19 cellular contexts compared by ENCODE assay signal in genomic region chr4:153509724-153510123, GRCh38. TPM values are rescaled to one million over a fixed set of nuclear protein-coding genes. Genes with fewer than 3 reads are reported as not detected.
DNase-seq lines count a peak whose midpoint lies in the region; ATAC-seq and TF ChIP-seq lines count a peak whose summit lies in the region.
"Had no signal": no experiment of that assay in that cellular context is flagged by ENCODE, and none has a peak within 500 bp of the region (broad histone marks: within the 10 kb centered on the region; RNA-seq: fewer than 3 reads in every experiment).

No MANE protein-coding gene starts in this region.

- H3K27me3 Mint-ChIP-seq in T-helper 17 cell (no peaks in the 10 kb centered on the region), nephron (ENCODE audit: low read depth) (no peaks in the 10 kb centered on the region)
- H3K27me3 Mint-ChIP-seq: effector memory CD8-positive, alpha-beta T cell had no signal

- H3K18ac ChIP-seq in mesendoderm (ENCODE audit: low read length): no peak overlapping the region

- H3K56ac ChIP-seq in mesendoderm (ENCODE audit: low read length): no peak overlapping the region

- peaks cover 12% of the 10 kb centered on the region for H3K36me3 Mint-ChIP-seq in T-helper 17 cell (ENCODE audit: low read depth)
- H3K36me3 Mint-ChIP-seq in nephron (ENCODE audit: low read depth): peaks cover 27% of the 10 kb centered on the region

- H3K79me2 ChIP-seq in DND-41 (ENCODE audit: insufficient read depth, low read length): peaks cover 100% of the 10 kb centered on the region
- peaks cover under 1% of the 10 kb centered on the region for H3K79me2 ChIP-seq in mesendoderm (ENCODE audit: control insufficient read depth, insufficient read depth, low read length)

- DNase-seq in NCI-H2171 treated with DMSO at 0.1 percent for 48 hours (lab: John Stamatoyannopoulos, UW) (peak; percentile 61), NCI-H2171 (lab: John Stamatoyannopoulos, UW) (no peak), DND-41 (no peak), T-helper 17 cell (no peak), mesendoderm (no peak), Right ventricle myocardium inferior (ENCODE audit: missing footprints) (no peak)
- DNase-seq: activated CD4-positive, alpha-beta T cell treated with anti-CD3 and anti-CD28 coated beads, Interleukin-2, amount 50 U/mL, for 4 hours; amniotic stem cell; central memory CD4-positive, alpha-beta T cell; effector memory CD8-positive, alpha-beta T cell; heart left ventricle; NCI-H187; NCI-H774; stomach; uterus had no signal

- H3K9me3 ChIP-seq in DND-41 (ENCODE audit: insufficient read depth, low read length, severe bottlenecking) (no peaks in the 10 kb centered on the region), T-helper 17 cell (ENCODE audit: control insufficient read depth, low read length, poor library complexity, severe bottlenecking) (no peaks in the 10 kb centered on the region)
- H3K9me3 ChIP-seq: heart left ventricle, right atrium auricular region, stomach, uterus had no signal

- intact Hi-C loops in Right ventricle myocardium inferior (cut with DNase I): no loop called here

- no peaks in the 10 kb centered on the region for H3K9me3 Mint-ChIP-seq in nephron
- H3K9me3 Mint-ChIP-seq: effector memory CD8-positive, alpha-beta T cell had no signal

- no peak overlapping the region for H3K4me3 Mint-ChIP-seq in T-helper 17 cell
- H3K4me3 Mint-ChIP-seq in nephron: no peak overlapping the region
- H3K4me3 Mint-ChIP-seq: effector memory CD8-positive, alpha-beta T cell had no signal

- TF ChIP-seq CTCF in DND-41 (IDR thresholded peaks at IDR 0.05; ENCODE audit: borderline replicate concordance, extremely low read depth, low read length, poor library complexity, severe bottlenecking) (no peak), nephron (IDR thresholded peaks at IDR 0.05; ENCODE audit: unreplicated experiment in 3 of 3) (no peak)

- no peak overlapping the region for H3K23ac ChIP-seq in mesendoderm (ENCODE audit: low read length)

- H3K36me3 ChIP-seq in DND-41 (ENCODE audit: insufficient read depth, low read length): peaks cover 76% of the 10 kb centered on the region
- H3K36me3 ChIP-seq in mesendoderm (ENCODE audit: control insufficient read depth, insufficient read depth, low read length): no peaks in the 10 kb centered on the region
- H3K36me3 ChIP-seq: right atrium auricular region, stomach, uterus had no signal

- WGBS in mesendoderm (ENCODE audit: extremely low coverage, insufficient coverage, low lambda C conversion rate): no CpG with 5 or more reads among the region's 5 CpGs

- H3K9ac ChIP-seq in DND-41 (ENCODE audit: low read depth, low read length): no peak overlapping the region
- no peak overlapping the region for H3K9ac ChIP-seq in mesendoderm (ENCODE audit: low read length)

- H3K27ac ChIP-seq in DND-41 (ENCODE audit: low read length) (peak overlapping the region; percentile 32; the same call in 1 of the 2 replicates), mesendoderm (ENCODE audit: low read depth, low read length) (no peak overlapping the region)
- H3K27ac ChIP-seq: heart left ventricle, right atrium auricular region, stomach, uterus had no signal

- H4K5ac ChIP-seq in mesendoderm (ENCODE audit: low read length): no peak overlapping the region

- no peak overlapping the region for H2AK5ac ChIP-seq in mesendoderm (ENCODE audit: low read length)

- H2BK120ac ChIP-seq in mesendoderm (ENCODE audit: low read depth, low read length): no peak overlapping the region

- peak overlapping the region; percentile 27 for H3K27ac Mint-ChIP-seq in T-helper 17 cell
- H3K27ac Mint-ChIP-seq in nephron: peak overlapping the region; percentile 58 to 72 (median 69)

- H3K4me1 Mint-ChIP-seq in T-helper 17 cell: peaks cover 54% of the 10 kb centered on the region
- H3K4me1 Mint-ChIP-seq in nephron: peaks cover 57% of the 10 kb centered on the region

- no peak overlapping the region for H2BK5ac ChIP-seq in mesendoderm (ENCODE audit: low read length)

- H3K4me3 ChIP-seq in DND-41 (ENCODE audit: low read depth in 1 of 2, low read length in 2 of 2): no peak overlapping the region
- no peak overlapping the region for H3K4me3 ChIP-seq in mesendoderm (ENCODE audit: low read length)
- H3K4me3 ChIP-seq: heart left ventricle, right atrium auricular region, stomach, uterus had no signal

- H3K4me2 ChIP-seq in DND-41 (ENCODE audit: insufficient read depth, low read length) (no peak overlapping the region), mesendoderm (ENCODE audit: low read length) (no peak overlapping the region)

- no peak overlapping the region for H3K4ac ChIP-seq in mesendoderm (ENCODE audit: low read depth, low read length)

- H2AFZ ChIP-seq in DND-41 (ENCODE audit: low read depth, low read length): no peak overlapping the region

- no peak overlapping the region for H4K8ac ChIP-seq in mesendoderm (ENCODE audit: low read depth, low read length)

- H3K27me3 ChIP-seq in DND-41 (ENCODE audit: insufficient read depth, low read length, poor library complexity): no peaks in the 10 kb centered on the region
- no peaks in the 10 kb centered on the region for H3K27me3 ChIP-seq in mesendoderm (ENCODE audit: insufficient read depth, low read length, poor library complexity)
- H3K27me3 ChIP-seq: heart left ventricle, right atrium auricular region, stomach, uterus had no signal

- ATAC-seq in DND-41 (ENCODE audit: insufficient read depth, low read depth) (no peak), T-helper 17 cell (no peak), GM18873 (IDR thresholded peaks at IDR 0.05; ENCODE audit: low FRiP score, unreplicated experiment) (no peak), Right ventricle myocardium inferior (no peak)
- ATAC-seq: effector memory CD8-positive, alpha-beta T cell; heart left ventricle; Panc1 had no signal

- H3K4me1 ChIP-seq in DND-41 (ENCODE audit: insufficient read depth, low read length) (peaks cover 83% of the 10 kb centered on the region), mesendoderm (ENCODE audit: control insufficient read depth, low read depth, low read length) (peaks cover 2% of the 10 kb centered on the region)
- H3K4me1 ChIP-seq: uterus had no signal

- H2BK15ac ChIP-seq in mesendoderm (replicated peaks; ENCODE audit: low read depth): no peak overlapping the region

- peaks cover 83% of the 10 kb centered on the region for H4K20me1 ChIP-seq in DND-41 (ENCODE audit: insufficient read depth, low read length)

- H3K79me1 ChIP-seq in mesendoderm (ENCODE audit: low read length): peaks cover 4% of the 10 kb centered on the region

RNA-seq across cellular contexts. Expression of gene TMEM131L, which starts 43.6 kb away (rescaled TPM):
- total RNA-seq in T-helper 17 cell: 10 to 100 TPM; 83.8 to 92.7 TPM
- 16.9 TPM for polyA plus RNA-seq in mesendoderm (2013, experiment 1 of 2)
- 17.2 TPM for polyA plus RNA-seq in mesendoderm (2013, experiment 2 of 2)
- 14.4 TPM for total RNA-seq in Right ventricle myocardium inferior
